Comparison of ENCODE assay signal across 8 cellular contexts in genomic region chr19:44845286-44845611, GRCh38. TPM values are rescaled to one million over a fixed set of nuclear protein-coding genes. Genes with fewer than 3 reads are reported as not detected.
A peak's percentile ranks its signal among the peaks of the same experiment; 100 is the strongest.
DNase-seq lines count a peak whose midpoint lies in the region; ATAC-seq, FAIRE-seq and TF ChIP-seq lines count a peak whose summit lies in the region.

No MANE protein-coding gene starts in this region.

- peaks cover 47% of the 10 kb centered on the region for H3K27me3 Mint-ChIP-seq in T-helper 1 cell treated with Interleukin-12 subunit alpha and Interleukin-12 subunit beta and Interleukin-4 antibody, amounts not matched to agents 30 μg/mL and 1 μg/mL, for 36 hours (ENCODE audit: low read depth)

- no peaks in the 10 kb centered on the region for H3K9me3 ChIP-seq in GM12878 (replicated peaks; ENCODE audit: control insufficient read depth, insufficient read depth, low read length)
- H3K9me3 ChIP-seq in left lung: no peaks in the 10 kb centered on the region
- H3K9me3 ChIP-seq in suprapubic skin: no peaks in the 10 kb centered on the region

- no peaks in the 10 kb centered on the region for H3K36me3 Mint-ChIP-seq in T-helper 1 cell treated with Interleukin-12 subunit alpha and Interleukin-12 subunit beta and Interleukin-4 antibody, amounts not matched to agents 30 μg/mL and 1 μg/mL, for 36 hours (ENCODE audit: low read depth)

- RAD21 ChIA-PET in GM12878 (lab: Charles Lee; ENCODE audit: unreplicated experiment): interaction anchor here (0.6 to 1.4 kb wide), 5 partner anchors 72 to 1382 kb away, joined by 3 to 5 read pairs (median 3); no protein-coding TSS in a partner anchor

- in situ Hi-C loops in GM12878 (cut with MboI): no loop called here

- peak overlapping the region; percentile 94 for H2AFZ ChIP-seq in GM12878 (ENCODE audit: control insufficient read depth, low read depth, low read length)

- TF ChIP-seq CTCF in GM12878 (IDR thresholded peaks at IDR 0.05 in 2 of 3, conservative IDR thresholded peaks at IDR 0.05 in 1 of 3; ENCODE audit: control insufficient read depth in 2 of 3, extremely low read depth in 1 of 3, insufficient read depth in 1 of 3, low read depth in 3 of 3, low read length in 3 of 3) (no peak), left lung (IDR thresholded peaks at IDR 0.05) (no peak), suprapubic skin (IDR thresholded peaks at IDR 0.05) (no peak)

- H3K27me3 ChIP-seq in GM12878 (replicated peaks in 1 of 2; ENCODE audit: control insufficient read depth in 2 of 2, insufficient read depth in 2 of 2, low read length in 1 of 2) (peaks cover 9 to 11% of the 10 kb centered on the region in 2 experiments), left lung (no peaks in the 10 kb centered on the region), suprapubic skin (no peaks in the 10 kb centered on the region)

- TF ChIP-seq EP300 in GM12878 (IDR thresholded peaks at IDR 0.05; ENCODE audit: borderline replicate concordance in 1 of 2, control insufficient read depth in 1 of 2, low read depth in 2 of 2, low read length in 2 of 2) (no peak), suprapubic skin (IDR thresholded peaks at IDR 0.05) (no peak)

- TF ChIP-seq POLR2A in GM12878 (IDR thresholded peaks at IDR 0.05; ENCODE audit: low read depth, low read length) (no peak), suprapubic skin (IDR thresholded peaks at IDR 0.05) (no peak)

- no TSS peak for BruUV-seq in GM12878 (replicated peaks; lab: Mats Ljungman, UMichigan)

- no peaks in the 10 kb centered on the region for H3K79me2 ChIP-seq in GM12878 (ENCODE audit: control insufficient read depth, insufficient read depth, low read length)

- DNase-seq in T-helper 1 cell: no peak
- DNase-seq in GM12878 (ENCODE audit: low read depth, low spot score): no peak
- peak in 1 of 2 donors; percentile 50 for DNase-seq in left lung
- DNase-seq in suprapubic skin (ENCODE audit: low spot score in 2 of 2): peak; percentile 80 to 83
- DNase-seq in NCI-H2107 treated with DMSO at 0.1 percent for 48 hours (lab: John Stamatoyannopoulos, UW; ENCODE audit: unreplicated experiment): no peak

- ATAC-seq in GM12878 (no peak), left lung (no peak), GM18502 (IDR thresholded peaks at IDR 0.05; ENCODE audit: poor library complexity, unreplicated experiment) (no peak), HG03457 (IDR thresholded peaks at IDR 0.05; ENCODE audit: unreplicated experiment) (no peak)

- H3K4me1 ChIP-seq in GM12878 (ENCODE audit: control insufficient read depth, insufficient read depth, low read length) (peaks cover 8% of the 10 kb centered on the region), left lung (peaks cover 11 to 49% of the 10 kb centered on the region in 2 donors), suprapubic skin (peaks cover 52% of the 10 kb centered on the region)

- H3K27ac ChIP-seq in GM12878 (ENCODE audit: control insufficient read depth, insufficient read depth) (no peak overlapping the region), left lung (peak overlapping the region; percentile 82 to 87), suprapubic skin (peak overlapping the region; percentile 97)

- H4K20me1 ChIP-seq in GM12878 (ENCODE audit: control insufficient read depth, insufficient read depth): no peaks in the 10 kb centered on the region

- 19% methylated on average over 11 of the region's 12 CpGs for WGBS in GM12878 (ENCODE audit: insufficient coverage, insufficient replicate concordance, low lambda C conversion rate, missing lambda C conversion rate)
- 6% methylated on average over 12 of the region's 12 CpGs for WGBS in suprapubic skin

- peak overlapping the region; percentile 85 for H3K4me3 Mint-ChIP-seq in T-helper 1 cell treated with Interleukin-12 subunit alpha and Interleukin-12 subunit beta and Interleukin-4 antibody, amounts not matched to agents 30 μg/mL and 1 μg/mL, for 36 hours

- H3K4me1 Mint-ChIP-seq in T-helper 1 cell treated with Interleukin-12 subunit alpha and Interleukin-12 subunit beta and Interleukin-4 antibody, amounts not matched to agents 30 μg/mL and 1 μg/mL, for 36 hours (ENCODE audit: low read depth): peaks cover 15% of the 10 kb centered on the region

- no peak overlapping the region for H3K9ac ChIP-seq in GM12878 (ENCODE audit: control insufficient read depth, insufficient read depth, low read length)

- CTCF ChIA-PET in GM12878 (lab: Yijun Ruan, JAX): interaction anchor here (0.8 to 1.3 kb wide), 4 partner anchors 15 to 157 kb away, joined by 3 to 9 read pairs (median 3); no protein-coding TSS in a partner anchor

- POLR2A ChIA-PET in GM12878 (lab: Charles Lee): interaction anchor here (1.0 kb wide), 1 partner anchor 96 kb away, joined by 3 read pairs; no protein-coding TSS in a partner anchor

- peak overlapping the region; percentile 99 for H3K4me2 ChIP-seq in GM12878 (ENCODE audit: control insufficient read depth, insufficient read depth)

- H3K9me3 Mint-ChIP-seq in T-helper 1 cell treated with Interleukin-12 subunit alpha and Interleukin-12 subunit beta and Interleukin-4 antibody, amounts not matched to agents 30 μg/mL and 1 μg/mL, for 36 hours: no peaks in the 10 kb centered on the region

- peak overlapping the region; percentile 53 for H3K27ac Mint-ChIP-seq in T-helper 1 cell treated with Interleukin-12 subunit alpha and Interleukin-12 subunit beta and Interleukin-4 antibody, amounts not matched to agents 30 μg/mL and 1 μg/mL, for 36 hours

- SMC1A ChIA-PET in GM12878 (lab: Charles Lee; ENCODE audit: uncharacterized antibody, unreplicated experiment): interaction anchor here (1.0 kb wide), 1 partner anchor 109 kb away, joined by 3 read pairs; no protein-coding TSS in a partner anchor

- intact Hi-C loops in GM12878 (cut with micrococcal nuclease; ENCODE audit: unreplicated experiment): loop anchor here (2.0 to 10.0 kb wide), 4 partner anchors 47 to 190 kb away; partner anchors contain the start of gene TOMM40
- intact Hi-C loops in left lung (cut with DNase I): no loop called here

- no peak for TF ChIP-seq RAD21 in GM12878 (IDR thresholded peaks at IDR 0.05; ENCODE audit: insufficient read depth, low read depth, low read length)

- peak; percentile 41 for FAIRE-seq in GM12878 (lab: Jason Lieb, UNC)

- H3K4me3 ChIP-seq in GM12878: peak overlapping the region; percentile 59; the same call in 1 of the 2 replicates
- peak overlapping the region; percentile 27 to 85 for H3K4me3 ChIP-seq in left lung
- peak overlapping the region; percentile 100 for H3K4me3 ChIP-seq in suprapubic skin

- H3K36me3 ChIP-seq in GM12878 (ENCODE audit: control insufficient read depth in 2 of 2, insufficient read depth in 2 of 2, low read length in 1 of 2): no peaks in the 10 kb centered on the region
- no peaks in the 10 kb centered on the region for H3K36me3 ChIP-seq in left lung
- no peaks in the 10 kb centered on the region for H3K36me3 ChIP-seq in suprapubic skin

RNA-seq across cellular contexts. Expression of gene NECTIN2, which starts 0.8 kb away (rescaled TPM):
- total RNA-seq in GM12878 (2013; cell fraction: nucleolus; rRNA removed): not detected in 2 replicates
- 0.11 and 0.34 TPM in 2 replicates for total RNA-seq in GM12878 (2014; rRNA removed)
- total RNA-seq in GM12878 (2014; rRNA removed; fragmentation: Illumina TruSeq; extraction: Trizol): not detected in 2 replicates
- 0.36 and 0.88 TPM in 2 replicates for total RNA-seq in GM12878 (2021)
- polyA plus RNA-seq in GM12878 (2011; ENCODE audit: low read depth): 0.33 TPM
- polyA plus RNA-seq in GM12878 (2011; rRNA removed): 0.05 TPM in 1 of 2 replicates, not detected in the other
- 0.06 TPM in 1 of 2 replicates, not detected in the other for polyA plus RNA-seq in GM12878 (2011; cell fraction: cytosol; rRNA removed)
- not detected in 2 replicates for polyA plus RNA-seq in GM12878 (2011; cell fraction: nucleus; rRNA removed)
- 0.07 and 0.26 TPM in 2 replicates for polyA plus RNA-seq in GM12878 (2012)
- polyA plus RNA-seq in GM12878 (2014; fragmentation: Illumina TruSeq; extraction: Trizol): not detected in 2 replicates
- not detected for polyA plus RNA-seq in GM12878 (2014; fragmentation: Nextera tagmentation; extraction: Ambion mirVana)
- 0.08 TPM in 1 of 2 replicates, not detected in the other for polyA plus RNA-seq in GM12878 (2014; rRNA removed)
- under 1 TPM in 1 of 2 experiments, not detected in 1; 0.26 TPM for polyA plus RNA-seq in GM12878 (2016; fragmentation: Nextera tagmentation; extraction: Ambion mirVana)
- polyA minus RNA-seq in GM12878 (2011; rRNA and poly(A)+ RNA removed): not detected in 2 replicates
- 0.52 TPM in 1 of 2 replicates, not detected in the other for polyA minus RNA-seq in GM12878 (2011; cell fraction: cytosol; rRNA and poly(A)+ RNA removed)
- not detected in 2 replicates for polyA minus RNA-seq in GM12878 (2011; cell fraction: nucleus; rRNA and poly(A)+ RNA removed)
- 100 to 1,000 TPM in 1 of 2 donors, 10 to 100 TPM in 1; 86.7 to 145 TPM for total RNA-seq in left lung
- 10 to 100 TPM; 56.2 to 78.2 (median 67.5) TPM for total RNA-seq in suprapubic skin

RNA-seq across cellular contexts. Expression of gene BCAM, which starts 36.3 kb away (rescaled TPM):
- total RNA-seq in GM12878 (2013; cell fraction: nucleolus; rRNA removed): not detected in 2 replicates
- total RNA-seq in GM12878 (2014; rRNA removed): not detected in 2 replicates
- not detected in 2 replicates for total RNA-seq in GM12878 (2014; rRNA removed; fragmentation: Illumina TruSeq; extraction: Trizol)
- 0.29 and 0.64 TPM in 2 replicates for total RNA-seq in GM12878 (2021)
- not detected for polyA plus RNA-seq in GM12878 (2011; ENCODE audit: low read depth)
- polyA plus RNA-seq in GM12878 (2011; rRNA removed): not detected in 2 replicates
- not detected in 2 replicates for polyA plus RNA-seq in GM12878 (2011; cell fraction: cytosol; rRNA removed)
- polyA plus RNA-seq in GM12878 (2011; cell fraction: nucleus; rRNA removed): 0.12 TPM in 1 of 2 replicates, not detected in the other
- polyA plus RNA-seq in GM12878 (2012): not detected in 2 replicates
- not detected in 2 replicates for polyA plus RNA-seq in GM12878 (2014; fragmentation: Illumina TruSeq; extraction: Trizol)
- not detected for polyA plus RNA-seq in GM12878 (2014; fragmentation: Nextera tagmentation; extraction: Ambion mirVana)
- polyA plus RNA-seq in GM12878 (2014; rRNA removed): not detected in 2 replicates
- polyA plus RNA-seq in GM12878 (2016; fragmentation: Nextera tagmentation; extraction: Ambion mirVana): under 1 TPM in 1 of 2 experiments, not detected in 1; 0.10 TPM
- polyA minus RNA-seq in GM12878 (2011; rRNA and poly(A)+ RNA removed): not detected in 2 replicates
- polyA minus RNA-seq in GM12878 (2011; cell fraction: cytosol; rRNA and poly(A)+ RNA removed): not detected in 2 replicates
- polyA minus RNA-seq in GM12878 (2011; cell fraction: nucleus; rRNA and poly(A)+ RNA removed): not detected in 2 replicates
- total RNA-seq in left lung: 100 to 1,000 TPM; 110 to 389 TPM
- 10 to 100 TPM; 27.4 to 67.5 (median 50.8) TPM for total RNA-seq in suprapubic skin

RNA-seq across cellular contexts. Expression of gene TOMM40, which starts 45.8 kb away (rescaled TPM):
- total RNA-seq in GM12878 (2013; cell fraction: nucleolus; rRNA removed): 26.8 and 28.6 TPM in 2 replicates
- total RNA-seq in GM12878 (2014; rRNA removed) (92.3 and 111 TPM in 2 replicates), GM12878 (2014; rRNA removed; fragmentation: Illumina TruSeq; extraction: Trizol) (68.9 and 88.6 TPM in 2 replicates), GM12878 (2021) (176 and 187 TPM in 2 replicates), left lung (10 to 100 TPM; 42.0 to 79.9 TPM), suprapubic skin (10 to 100 TPM; 32.7 to 51.9 (median 47.1) TPM)
- polyA plus RNA-seq in GM12878 (2011; ENCODE audit: low read depth): 13.2 TPM
- polyA plus RNA-seq in GM12878 (2011; rRNA removed) (32.1 and 58.2 TPM in 2 replicates), GM12878 (2014; fragmentation: Illumina TruSeq; extraction: Trizol) (19.5 and 72.5 TPM in 2 replicates), GM12878 (2014; fragmentation: Nextera tagmentation; extraction: Ambion mirVana) (1 to 10 TPM in 1 of 2 experiments, under 1 TPM in 1; 0.85 to 4.9 TPM), GM12878 (2014; rRNA removed) (144 and 165 TPM in 2 replicates), GM12878 (2016; fragmentation: Nextera tagmentation; extraction: Ambion mirVana) (100 to 1,000 TPM; 214 to 221 TPM)
- 97.2 and 137 TPM in 2 replicates for polyA plus RNA-seq in GM12878 (2011; cell fraction: cytosol; rRNA removed)
- polyA plus RNA-seq in GM12878 (2011; cell fraction: nucleus; rRNA removed): 62.4 and 91.0 TPM in 2 replicates
- 48.0 and 55.3 TPM in 2 replicates for polyA plus RNA-seq in GM12878 (2012)
- polyA minus RNA-seq in GM12878 (2011; rRNA and poly(A)+ RNA removed): 41.6 and 69.5 TPM in 2 replicates
- 21.4 and 25.7 TPM in 2 replicates for polyA minus RNA-seq in GM12878 (2011; cell fraction: cytosol; rRNA and poly(A)+ RNA removed)
- polyA minus RNA-seq in GM12878 (2011; cell fraction: nucleus; rRNA and poly(A)+ RNA removed): 10.2 and 17.4 TPM in 2 replicates

Comparison
In these comparisons a context has a peak if more than half of its experiments do, and no peak if none do; other contexts are left out.
1. DNase-seq: peak in suprapubic skin (2 of 2); none in T-helper 1 cell (0 of 5), GM12878 (single experiment) and NCI-H2107 treated with DMSO at 0.1 percent for 48 hours (single experiment).
2. RNA of gene NECTIN2, which starts 0.8 kb away (total RNA-seq): 86.7 to 145 TPM in left lung and 56.2 to 78.2 TPM in suprapubic skin; 0.11 to 0.88 TPM in GM12878; every median in the first group is over 10 times any median in the second.
3. RNA of gene BCAM, which starts 36.3 kb away (total RNA-seq): 110 to 389 TPM in left lung and 27.4 to 67.5 TPM in suprapubic skin; 0.29 to 0.64 TPM in GM12878; every median in the first group is over 10 times any median in the second.
4. Peak in every context shown above with its lines, with median percentiles within 50 percentile points of each other: H3K4me3 ChIP-seq.